ENCODE assay signal across 10 cellular contexts in genomic region chr2:173667415-173667814, GRCh38.
DNase-seq lines count a peak whose midpoint lies in the region; ATAC-seq and TF ChIP-seq lines count a peak whose summit lies in the region.
"Had no signal": no experiment of that assay in that cellular context is flagged by ENCODE, and none has a peak within 500 bp of the region (broad histone marks: within the 10 kb centered on the region; RNA-seq: fewer than 3 reads in every experiment).

No MANE protein-coding gene starts in this region.

- ATAC-seq in GM19324 (IDR thresholded peaks at IDR 0.05; ENCODE audit: low FRiP score, unreplicated experiment) (no peak), GM21723 (IDR thresholded peaks at IDR 0.05; ENCODE audit: unreplicated experiment) (no peak)

- no peak overlapping the region for H2AFZ ChIP-seq in Loucy (ENCODE audit: low read length)

- H3K4me3 ChIP-seq in Loucy (ENCODE audit: low read length, poor library complexity, severe bottlenecking) = no peak overlapping the region
- H3K4me3 ChIP-seq: colonic mucosa had no signal

- no peaks in the 10 kb centered on the region for H3K79me2 ChIP-seq in Loucy (ENCODE audit: insufficient read depth, low read length)

- H3K4me1 ChIP-seq in Loucy (ENCODE audit: insufficient read depth, low read length, poor library complexity, severe bottlenecking) = no peaks in the 10 kb centered on the region
- H3K4me1 ChIP-seq: colonic mucosa had no signal

- no peak overlapping the region for H3K4me2 ChIP-seq in Loucy (ENCODE audit: low read depth, low read length, poor library complexity, severe bottlenecking)

- H3K9me3 ChIP-seq in Loucy (ENCODE audit: insufficient read depth, low read depth, low read length) = no peaks in the 10 kb centered on the region
- H3K9me3 ChIP-seq: colonic mucosa had no signal

- DNase-seq in ELR (ENCODE audit: low read depth) (peak; percentile 53), amniotic epithelial cell (ENCODE audit: low read depth) (peak; percentile 22), kidney tubule cell (ENCODE audit: low spot score) (peak; percentile 15), mucosa of gallbladder (ENCODE audit: low spot score) (no peak), occipital lobe (lab: John Stamatoyannopoulos, UW) (no peak)
- DNase-seq: colonic mucosa, NCI-H748 treated with DMSO at 0.1 percent for 48 hours had no signal

- no peaks in the 10 kb centered on the region for H3K9me2 ChIP-seq in Loucy (replicated peaks; ENCODE audit: low read depth, low read length)

- no peaks in the 10 kb centered on the region for H3F3A ChIP-seq in Loucy (ENCODE audit: low read depth)

- H3K27me3 ChIP-seq in Loucy (ENCODE audit: insufficient read depth, low read length, poor library complexity, severe bottlenecking) = no peaks in the 10 kb centered on the region
- H3K27me3 ChIP-seq: colonic mucosa had no signal

- peak; percentile 54 for TF ChIP-seq CTCF in Loucy (conservative IDR thresholded peaks at IDR 0.05; ENCODE audit: low read length)

- H3K36me3 ChIP-seq in Loucy (ENCODE audit: insufficient read depth, low read length) = no peaks in the 10 kb centered on the region
- H3K36me3 ChIP-seq: colonic mucosa had no signal

- H3K9ac ChIP-seq in Loucy (ENCODE audit: low read depth, low read length, poor library complexity, severe bottlenecking) = no peak overlapping the region

- no peaks in the 10 kb centered on the region for H4K20me1 ChIP-seq in Loucy (ENCODE audit: insufficient read depth, low read length, poor library complexity, severe bottlenecking)

Comparison
In these comparisons a context has a peak if more than half of its experiments do, and no peak if none do; other contexts are left out.
1. DNase-seq: peak in ELR (single experiment), amniotic epithelial cell (single experiment) and kidney tubule cell (single experiment); none in mucosa of gallbladder (single experiment) and occipital lobe (single experiment).